16 cellular contexts compared by ENCODE assay signal in the genomic region with DNA sequence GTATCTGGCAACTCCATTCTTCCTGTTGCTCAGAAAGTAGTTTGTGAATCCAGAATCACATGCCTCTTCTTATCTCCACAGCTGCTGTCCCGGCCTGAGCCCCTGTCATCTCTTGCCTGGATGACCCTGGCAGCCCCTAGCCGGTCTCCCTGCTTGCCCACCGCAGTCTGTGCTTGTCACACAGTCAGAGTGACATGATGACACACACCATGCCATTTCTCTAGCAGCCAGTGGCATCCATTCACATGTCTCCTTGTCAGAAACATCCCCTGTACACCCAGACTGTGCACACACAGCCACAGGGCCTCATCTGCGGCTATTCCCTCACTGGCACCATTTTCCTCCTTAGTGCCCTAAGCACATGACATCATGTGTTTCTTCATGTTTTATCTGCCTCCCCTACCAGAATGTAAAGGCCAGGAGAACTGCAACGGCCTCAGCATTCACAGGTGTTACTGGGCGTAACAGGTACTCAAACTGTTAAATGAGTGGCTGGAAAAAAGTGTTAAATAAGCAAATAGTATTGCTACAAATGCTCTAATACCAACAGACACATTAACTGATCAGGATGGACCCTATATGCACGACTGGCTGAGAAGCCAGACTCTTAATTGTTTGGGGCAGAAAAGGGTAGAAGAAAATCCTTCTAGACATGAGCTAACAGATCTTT.
"Had no signal": no experiment of that assay in that cellular context is flagged by ENCODE, and none has a peak within 500 bp of the region (broad histone marks: within the 10 kb centered on the region; RNA-seq: fewer than 3 reads in every experiment).

No MANE protein-coding gene starts in this region.

- H3K27ac ChIP-seq: coronary artery, foreskin keratinocyte, neutrophil, transverse colon had no signal

- H3K9me3 ChIP-seq: neutrophil, transverse colon had no signal

- H3K4me3 Mint-ChIP-seq: activated CD4-positive, alpha-beta memory T cell treated with anti-CD3 and anti-CD28 coated beads for 36 hours; activated CD8-positive, alpha-beta memory T cell treated with anti-CD3 and anti-CD28 coated beads, Interleukin-2, amount 10 ng/mL, durations not matched to agents 7 days and 5 days; activated naive CD4-positive, alpha-beta T cell treated with anti-CD3 and anti-CD28 coated beads, Interleukin-2, amount 50 U/mL, for 24 hours; natural killer cell; stimulated activated memory B cell treated with anti-CD40 and anti-IgM and Interleukin-4, amounts not matched to agents 10 μg/mL and 1 μg/mL and 100 μg/mL, for 72 hours had no signal

- DNase-seq: activated CD4-positive, alpha-beta memory T cell treated with anti-CD3 and anti-CD28 coated beads for 36 hours; activated CD8-positive, alpha-beta memory T cell treated with anti-CD3 and anti-CD28 coated beads, Interleukin-2, amount 10 ng/mL, durations not matched to agents 7 days and 5 days; activated effector memory CD4-positive, alpha-beta T cell treated with Interleukin-2 at 50 U/mL for 16 hours; activated T-cell treated with anti-CD3 and anti-CD28 coated beads, Interleukin-2, amount 50 U/mL, for 1 hour; caudate nucleus; effector CD8-positive, alpha-beta T cell; glutamatergic neuron; mesendoderm; natural killer cell; stimulated activated CD4-positive, alpha-beta T cell treated with anti-CD3 and anti-CD28 coated beads, Interleukin-2, amount 100 ng/mL, for 48 hours; transverse colon had no signal

- H3K36me3 Mint-ChIP-seq: natural killer cell had no signal

- H3K27ac Mint-ChIP-seq: activated CD4-positive, alpha-beta memory T cell treated with anti-CD3 and anti-CD28 coated beads for 36 hours; activated CD8-positive, alpha-beta memory T cell treated with anti-CD3 and anti-CD28 coated beads, Interleukin-2, amount 10 ng/mL, durations not matched to agents 7 days and 5 days; activated naive CD4-positive, alpha-beta T cell treated with anti-CD3 and anti-CD28 coated beads, Interleukin-2, amount 50 U/mL, for 24 hours; natural killer cell; stimulated activated memory B cell treated with anti-CD40 and anti-IgM and Interleukin-4, amounts not matched to agents 10 μg/mL and 1 μg/mL and 100 μg/mL, for 72 hours had no signal

- H3K27me3 Mint-ChIP-seq: activated CD4-positive, alpha-beta memory T cell treated with anti-CD3 and anti-CD28 coated beads for 36 hours; activated CD8-positive, alpha-beta memory T cell treated with anti-CD3 and anti-CD28 coated beads, Interleukin-2, amount 10 ng/mL, durations not matched to agents 7 days and 5 days; activated naive CD4-positive, alpha-beta T cell treated with anti-CD3 and anti-CD28 coated beads, Interleukin-2, amount 50 U/mL, for 24 hours; stimulated activated memory B cell treated with anti-CD40 and anti-IgM and Interleukin-4, amounts not matched to agents 10 μg/mL and 1 μg/mL and 100 μg/mL, for 72 hours had no signal

- H3K4me1 ChIP-seq: foreskin keratinocyte had no signal

- H3K4me3 ChIP-seq: coronary artery, transverse colon had no signal

- H3K36me3 ChIP-seq: neutrophil, transverse colon had no signal

- ATAC-seq: activated CD8-positive, alpha-beta memory T cell treated with anti-CD3 and anti-CD28 coated beads, Interleukin-2, amount 10 ng/mL, durations not matched to agents 7 days and 5 days; foreskin keratinocyte; natural killer cell; stimulated activated memory B cell treated with anti-CD40 and anti-IgM and Interleukin-4, amounts not matched to agents 10 μg/mL and 1 μg/mL and 100 μg/mL, for 72 hours had no signal

- H3K27me3 ChIP-seq: foreskin keratinocyte, neutrophil, transverse colon had no signal

- H3K9me3 Mint-ChIP-seq: activated CD4-positive, alpha-beta memory T cell treated with anti-CD3 and anti-CD28 coated beads for 36 hours; activated naive CD4-positive, alpha-beta T cell treated with anti-CD3 and anti-CD28 coated beads, Interleukin-2, amount 50 U/mL, for 24 hours; natural killer cell; stimulated activated memory B cell treated with anti-CD40 and anti-IgM and Interleukin-4, amounts not matched to agents 10 μg/mL and 1 μg/mL and 100 μg/mL, for 72 hours had no signal
